Comparison of ENCODE assay signal across 24 cellular contexts in genomic region chr4:36039031-36039430, GRCh38.
DNase-seq lines count a peak whose midpoint lies in the region; TF ChIP-seq lines count a peak whose summit lies in the region.
"Had no signal": no experiment of that assay in that cellular context is flagged by ENCODE, and none has a peak within 500 bp of the region (broad histone marks: within the 10 kb centered on the region; RNA-seq: fewer than 3 reads in every experiment).

No MANE protein-coding gene starts in this region.

- WGBS in endodermal cell (ENCODE audit: insufficient coverage in 1 of 2, insufficient read length in 1 of 2), 2 experiments: 75 to 77% methylated on average over 1 to 2 of the region's 2 CpGs

- H3K9ac ChIP-seq in endodermal cell (ENCODE audit: extremely low read depth, low read length, poor library complexity, severe bottlenecking): no peak overlapping the region

- H3K4me3 Mint-ChIP-seq in endodermal cell: no peak overlapping the region
- no peak overlapping the region for H3K4me3 Mint-ChIP-seq in type B pancreatic cell
- no peak overlapping the region for H3K4me3 Mint-ChIP-seq in endothelial cell (ENCODE audit: unreplicated experiment)
- H3K4me3 Mint-ChIP-seq: activated CD4-positive, alpha-beta memory T cell treated with anti-CD3 and anti-CD28 coated beads, Interleukin-2, amount 10 ng/mL, durations not matched to agents 7 days and 5 days; natural killer cell treated with Interleukin-12 subunit alpha and Interleukin-12 subunit beta and Interleukin-15 and Interleukin-18, amount 100 ng/mL, for 72 hours; stimulated activated memory B cell treated with anti-CD40 and anti-IgM and Interleukin-4, amounts not matched to agents 10 μg/mL and 1 μg/mL and 100 μg/mL, for 72 hours had no signal

- H3K4me1 Mint-ChIP-seq in endodermal cell (peaks cover 4% of the 10 kb centered on the region), type B pancreatic cell (ENCODE audit: unreplicated experiment) (no peaks in the 10 kb centered on the region), endothelial cell (ENCODE audit: unreplicated experiment) (no peaks in the 10 kb centered on the region)
- H3K4me1 Mint-ChIP-seq: activated CD4-positive, alpha-beta memory T cell treated with anti-CD3 and anti-CD28 coated beads, Interleukin-2, amount 10 ng/mL, durations not matched to agents 7 days and 5 days; stimulated activated memory B cell treated with anti-CD40 and anti-IgM and Interleukin-4, amounts not matched to agents 10 μg/mL and 1 μg/mL and 100 μg/mL, for 72 hours had no signal

- H3K27ac Mint-ChIP-seq in endodermal cell (no peak overlapping the region), type B pancreatic cell (no peak overlapping the region), endothelial cell (ENCODE audit: unreplicated experiment) (no peak overlapping the region)
- H3K27ac Mint-ChIP-seq: activated CD4-positive, alpha-beta memory T cell treated with anti-CD3 and anti-CD28 coated beads, Interleukin-2, amount 10 ng/mL, durations not matched to agents 7 days and 5 days; natural killer cell treated with Interleukin-12 subunit alpha and Interleukin-12 subunit beta and Interleukin-15 and Interleukin-18, amount 100 ng/mL, for 72 hours; stimulated activated memory B cell treated with anti-CD40 and anti-IgM and Interleukin-4, amounts not matched to agents 10 μg/mL and 1 μg/mL and 100 μg/mL, for 72 hours had no signal

- H3K9me3 ChIP-seq in endodermal cell (ENCODE audit: control insufficient read depth, low read length): no peaks in the 10 kb centered on the region
- H3K9me3 ChIP-seq: ovary, SJSA1, testis had no signal

- H3K9me3 Mint-ChIP-seq in endodermal cell (no peaks in the 10 kb centered on the region), type B pancreatic cell (no peaks in the 10 kb centered on the region), endothelial cell (ENCODE audit: unreplicated experiment) (no peaks in the 10 kb centered on the region)
- H3K9me3 Mint-ChIP-seq: activated CD4-positive, alpha-beta memory T cell treated with anti-CD3 and anti-CD28 coated beads, Interleukin-2, amount 10 ng/mL, durations not matched to agents 7 days and 5 days; natural killer cell treated with Interleukin-12 subunit alpha and Interleukin-12 subunit beta and Interleukin-15 and Interleukin-18, amount 100 ng/mL, for 72 hours; stimulated activated memory B cell treated with anti-CD40 and anti-IgM and Interleukin-4, amounts not matched to agents 10 μg/mL and 1 μg/mL and 100 μg/mL, for 72 hours had no signal

- no peaks in the 10 kb centered on the region for H3K36me3 ChIP-seq in H7 (replicated peaks; ENCODE audit: control insufficient read depth, insufficient read depth, low read length)
- H3K36me3 ChIP-seq in endodermal cell (ENCODE audit: control insufficient read depth, insufficient read depth, low read length): no peaks in the 10 kb centered on the region
- H3K36me3 ChIP-seq: ovary, SJSA1 had no signal

- H3K4me1 ChIP-seq in endodermal cell (ENCODE audit: control insufficient read depth, insufficient read depth, low read length): no peaks in the 10 kb centered on the region
- H3K4me1 ChIP-seq: SJSA1, testis had no signal

- H3K27me3 ChIP-seq in H7 (ENCODE audit: control insufficient read depth, insufficient read depth, low read length) (no peaks in the 10 kb centered on the region), endodermal cell (ENCODE audit: control insufficient read depth, insufficient read depth, low read length, poor library complexity, severe bottlenecking) (no peaks in the 10 kb centered on the region)
- H3K27me3 ChIP-seq: ovary, SJSA1, testis had no signal

- no peak overlapping the region for H3K27ac ChIP-seq in endodermal cell (ENCODE audit: low read depth, low read length)
- H3K27ac ChIP-seq: ovary, SJSA1, testis had no signal

- H3K36me3 Mint-ChIP-seq in endodermal cell (ENCODE audit: low read depth) (no peaks in the 10 kb centered on the region), type B pancreatic cell (no peaks in the 10 kb centered on the region), endothelial cell (ENCODE audit: low read depth, unreplicated experiment) (no peaks in the 10 kb centered on the region)

- no peak overlapping the region for H3K4me3 ChIP-seq in H7 (ENCODE audit: insufficient read depth, low read depth, low read length)
- no peak overlapping the region for H3K4me3 ChIP-seq in endodermal cell (ENCODE audit: low read length)
- H3K4me3 ChIP-seq: ovary, SJSA1, testis had no signal

- no peaks in the 10 kb centered on the region for H3K27me3 Mint-ChIP-seq in endodermal cell (ENCODE audit: insufficient read depth)
- H3K27me3 Mint-ChIP-seq in type B pancreatic cell: no peaks in the 10 kb centered on the region
- no peaks in the 10 kb centered on the region for H3K27me3 Mint-ChIP-seq in endothelial cell (ENCODE audit: unreplicated experiment)
- H3K27me3 Mint-ChIP-seq: activated CD4-positive, alpha-beta memory T cell treated with anti-CD3 and anti-CD28 coated beads, Interleukin-2, amount 10 ng/mL, durations not matched to agents 7 days and 5 days; natural killer cell treated with Interleukin-12 subunit alpha and Interleukin-12 subunit beta and Interleukin-15 and Interleukin-18, amount 100 ng/mL, for 72 hours; stimulated activated memory B cell treated with anti-CD40 and anti-IgM and Interleukin-4, amounts not matched to agents 10 μg/mL and 1 μg/mL and 100 μg/mL, for 72 hours had no signal

- TF ChIP-seq CTCF in endodermal cell (conservative IDR thresholded peaks at IDR 0.05): peak; percentile 52
- no peak for TF ChIP-seq CTCF in type B pancreatic cell (conservative IDR thresholded peaks at IDR 0.05)
- no peak for TF ChIP-seq CTCF in endothelial cell (IDR thresholded peaks at IDR 0.05; ENCODE audit: unreplicated experiment)

- DNase-seq in COLO668 (lab: John Stamatoyannopoulos, UW; ENCODE audit: unreplicated experiment) (peak; percentile 24), H7 (peak; percentile 7), NCI-H748 (lab: John Stamatoyannopoulos, UW; ENCODE audit: unreplicated experiment) (peak; percentile 67), endodermal cell (no peak), type B pancreatic cell (ENCODE audit: extremely low spot score, unreplicated experiment) (no peak), NCI-H1694 treated with DMSO at 0.1 percent for 48 hours (lab: John Stamatoyannopoulos, UW) (no peak), NOMO-1 (lab: John Stamatoyannopoulos, UW; ENCODE audit: unreplicated experiment in 2 of 2) (no peak), endothelial cell (ENCODE audit: low spot score) (no peak)
- DNase-seq: activated CD4-positive, alpha-beta memory T cell treated with anti-CD3 and anti-CD28 coated beads, Interleukin-2, amount 10 ng/mL, durations not matched to agents 7 days and 5 days; activated CD4-positive, CD25-positive, alpha-beta regulatory T cell treated with anti-CD3 and anti-CD28 coated beads, Interleukin-2, amount 50 U/mL, for 72 hours; C1 segment of cervical spinal cord; cerebellar nuclear complex; foreskin fibroblast; NCI-H1092; NCI-H2029; NCI-H446; ovary; retina; stimulated activated CD4-positive, alpha-beta T cell treated with anti-CD3 and anti-CD28 coated beads, Interleukin-4, amount 100 ng/mL, for 1 hour; T-helper 1 cell; testis had no signal

Comparison
In these comparisons a context has a peak if more than half of its experiments do, and no peak if none do; other contexts are left out.
1. DNase-seq: peak in COLO668 (single experiment), H7 (single experiment) and NCI-H748 (single experiment); none in endodermal cell (single experiment), type B pancreatic cell (single experiment), NCI-H1694 treated with DMSO at 0.1 percent for 48 hours (single experiment), NOMO-1 (0 of 2) and endothelial cell (single experiment).